In the genomic region with DNA sequence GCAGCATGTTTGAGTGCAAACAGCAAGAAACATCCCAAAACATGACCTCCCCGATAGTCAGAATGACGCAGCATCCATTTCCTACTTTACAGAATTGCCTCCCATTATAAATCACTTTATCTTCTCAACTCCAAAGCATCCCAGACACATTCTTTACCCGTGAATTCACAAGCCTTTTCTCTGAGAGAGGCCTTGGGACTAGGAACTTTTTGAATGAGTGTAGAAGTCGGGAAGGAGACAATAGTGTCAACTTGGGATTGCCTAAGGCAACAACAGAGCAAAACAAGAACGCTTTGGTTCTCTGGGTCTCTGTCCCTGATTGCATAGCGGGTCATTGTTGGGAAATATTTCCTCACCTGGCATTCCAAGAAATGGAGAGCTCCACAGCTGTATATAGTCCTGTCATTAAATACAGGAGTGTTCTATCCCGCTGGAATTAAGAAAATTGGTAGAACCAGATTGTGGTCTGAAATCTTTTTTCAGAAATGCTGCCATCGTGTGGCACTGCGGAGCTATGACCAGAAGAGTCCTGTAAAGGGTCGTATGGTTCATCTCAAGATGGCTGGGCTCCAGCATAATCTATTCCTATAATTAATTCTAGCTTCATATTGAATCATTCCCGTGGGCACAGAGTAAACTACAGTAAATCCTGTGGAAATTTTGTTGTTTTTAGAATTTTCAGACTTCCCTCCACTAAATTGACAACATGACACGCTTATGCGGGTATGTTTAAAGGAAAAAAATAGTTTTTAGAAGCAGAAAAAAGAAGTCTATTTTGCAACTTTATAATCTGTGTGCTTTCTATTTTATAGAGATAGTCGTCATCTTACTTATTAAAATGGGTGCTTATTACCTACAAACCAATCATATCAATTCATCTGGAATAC, we compare ENCODE assay signal across 8 cellular contexts. TPM values are rescaled to one million over a fixed set of nuclear protein-coding genes. Genes with fewer than 3 reads are reported as not detected.
DNase-seq lines count a peak whose midpoint lies in the region; ATAC-seq and TF ChIP-seq lines count a peak whose summit lies in the region.

No MANE protein-coding gene starts in this region.

- intact Hi-C loops in sciatic nerve (cut with DNase I): loop anchor here (5.0 kb wide), 1 partner anchor 111 kb away; no protein-coding TSS in a partner anchor

- no peak overlapping the region for H3K27ac ChIP-seq in Peyer's patch

- TF ChIP-seq CTCF in Peyer's patch (IDR thresholded peaks at IDR 0.05): peak; percentile 25 to 73 (median 62)

- no peak overlapping the region for H3K4me3 ChIP-seq in Peyer's patch

- ATAC-seq in GM21528 (IDR thresholded peaks at IDR 0.05; ENCODE audit: low FRiP score, unreplicated experiment) (peak; percentile 73), sciatic nerve (peak; percentile 90)

- no peaks in the 10 kb centered on the region for H3K27me3 ChIP-seq in Peyer's patch

- no peaks in the 10 kb centered on the region for H3K36me3 ChIP-seq in ES-I3 (ENCODE audit: insufficient read depth, low read length)
- no peaks in the 10 kb centered on the region for H3K36me3 ChIP-seq in Peyer's patch

- peak overlapping the region; percentile 39 for H3K9ac ChIP-seq in ES-I3 (ENCODE audit: low read depth, low read length)

- H3K4me1 ChIP-seq in ES-I3 (ENCODE audit: insufficient read depth, low read length) (peaks cover 24% of the 10 kb centered on the region), Peyer's patch (no peaks in the 10 kb centered on the region)

- H3K9me3 ChIP-seq in ES-I3 (ENCODE audit: control insufficient read depth, insufficient read depth, low read length) (no peaks in the 10 kb centered on the region), Peyer's patch (no peaks in the 10 kb centered on the region)

- DNase-seq in HuH-7.5 (ENCODE audit: low spot score): peak; percentile 23
- DNase-seq in Peyer's patch: peak in 1 of 3 donors; percentile 66
- peak; percentile 86 for DNase-seq in astrocyte of the hippocampus (ENCODE audit: low read depth, low spot score)
- DNase-seq in hypothalamus (lab: John Stamatoyannopoulos, UW): peak in 36 of 51 donors; percentile 3 to 89 (median 30)
- peak; percentile 85 for DNase-seq in sciatic nerve (ENCODE audit: low spot score)
- no peak for DNase-seq in GM19240 (ENCODE audit: insufficient read length, low spot score)

- no peak for TF ChIP-seq POLR2A in Peyer's patch (IDR thresholded peaks at IDR 0.05)

RNA-seq across cellular contexts. Expression of gene SPP1, which starts 2.0 kb away (rescaled TPM):
- total RNA-seq in Peyer's patch (10 to 100 TPM in 2 of 4 donors, 1 to 10 TPM in 1, not detected in 1; 4.3 to 31.2 (median 19.3) TPM), sciatic nerve (254 TPM)

RNA-seq across cellular contexts. Expression of gene PKD2, which starts 33.9 kb away (rescaled TPM):
- total RNA-seq in Peyer's patch: 100 to 1,000 TPM in 1 of 4 donors, 10 to 100 TPM in 2, 1 to 10 TPM in 1; 9.8 to 238 (median 23.4) TPM
- total RNA-seq in sciatic nerve: 61.3 TPM
